ENCODE assay signal across 18 cellular contexts in genomic region chr7:66824041-66824440, GRCh38.
DNase-seq lines count a peak whose midpoint lies in the region; ATAC-seq and TF ChIP-seq lines count a peak whose summit lies in the region.
"Had no signal": no experiment of that assay in that cellular context is flagged by ENCODE, and none has a peak within 500 bp of the region (broad histone marks: within the 10 kb centered on the region; RNA-seq: fewer than 3 reads in every experiment).

No MANE protein-coding gene starts in this region.

- H3K27me3 ChIP-seq in spleen (replicated peaks in 1 of 7) = no peaks in the 10 kb centered on the region
- H3K27me3 ChIP-seq: BLaER1 treated with 17β-estradiol and CSF1 and Interleukin-3, amounts not matched to agents 10 nM and 100 nM had no signal

- H3K27ac ChIP-seq in spleen = no peak overlapping the region
- H3K27ac ChIP-seq: 22Rv1; A549; BLaER1 treated with 17β-estradiol and CSF1 and Interleukin-3, amounts not matched to agents 10 nM and 100 nM; C4-2B had no signal

- TF ChIP-seq POLR2A in spleen (IDR thresholded peaks at IDR 0.05) = no peak

- ATAC-seq in HG02852 (IDR thresholded peaks at IDR 0.05; ENCODE audit: unreplicated experiment) = no peak
- no peak for ATAC-seq in HG03354 (IDR thresholded peaks at IDR 0.05; ENCODE audit: poor library complexity, severe bottlenecking, unreplicated experiment)
- ATAC-seq: A549; CD8-positive, alpha-beta T cell had no signal

- intact Hi-C loops in posterior vena cava (cut with DNase I) (no loop called here), spleen (cut with DNase I; ENCODE audit: low total_unique reads) (no loop called here)

- WGBS in spleen, 5 donors = 87 to 93% (median 91%) methylated on average over 6 to 7 of the region's 7 CpGs

- peaks cover 0 to 13% (median 9%) of the 10 kb centered on the region in 8 donors for H3K9me3 ChIP-seq in spleen
- H3K9me3 ChIP-seq: A549, Caco-2 had no signal

- no peak overlapping the region for H3K4me3 ChIP-seq in spleen
- H3K4me3 ChIP-seq: A549; BLaER1 treated with 17β-estradiol and CSF1 and Interleukin-3, amounts not matched to agents 10 nM and 100 nM had no signal

- peak; percentile 50 for DNase-seq in activated effector memory CD4-positive, alpha-beta T cell treated with anti-CD3 and anti-CD28 coated beads, Interleukin-2, amount 50 U/mL, for 16 hours
- DNase-seq in activated effector memory CD4-positive, alpha-beta T cell treated with Interleukin-2 at 50 U/mL for 16 hours = no peak
- DNase-seq in posterior vena cava (ENCODE audit: low spot score) (peak; percentile 43), spleen (peak; percentile 37)
- no peak for DNase-seq in stimulated activated CD8-positive, alpha-beta memory T cell treated with anti-CD3 and anti-CD28 coated beads, Interleukin-4, amount 100 ng/mL, for 48 hours
- DNase-seq: AML-193; Caco-2; Calu3; CD4-positive, alpha-beta T cell; CD8-positive, alpha-beta T cell; DMS79 treated with DMSO at 0.1 percent for 48 hours; GF-D8 had no signal

- H3K36me3 ChIP-seq in spleen = no peaks in the 10 kb centered on the region
- H3K36me3 ChIP-seq: BLaER1 treated with 17β-estradiol and CSF1 and Interleukin-3, amounts not matched to agents 10 nM and 100 nM had no signal

- TF ChIP-seq CTCF in spleen (IDR thresholded peaks at IDR 0.05 in 8 of 11, conservative IDR thresholded peaks at IDR 0.05 in 3 of 11) = no peak

- H3K4me1 ChIP-seq in spleen = no peaks in the 10 kb centered on the region
- H3K4me1 ChIP-seq: A549; BLaER1 treated with 17β-estradiol and CSF1 and Interleukin-3, amounts not matched to agents 10 nM and 100 nM; Caco-2 had no signal

Comparison
In these comparisons a context has a peak if more than half of its experiments do, and no peak if none do; other contexts are left out.
1. DNase-seq: peak in activated effector memory CD4-positive, alpha-beta T cell treated with anti-CD3 and anti-CD28 coated beads, Interleukin-2, amount 50 U/mL, for 16 hours (single experiment), posterior vena cava (single experiment) and spleen (single experiment); none in activated effector memory CD4-positive, alpha-beta T cell treated with Interleukin-2 at 50 U/mL for 16 hours (single experiment) and stimulated activated CD8-positive, alpha-beta memory T cell treated with anti-CD3 and anti-CD28 coated beads, Interleukin-4, amount 100 ng/mL, for 48 hours (single experiment).